ENCODE assay signal across 1 cellular context in genomic region chr5:67002832-67003231, GRCh38.
TF ChIP-seq lines count a peak whose summit lies in the region.

No MANE protein-coding gene starts in this region.

TF ChIP-seq in GM23338, 12 proteins besides CTCF, POLR2A, EP300 and RAD21 (continued from another document):
- TF ChIP-seq ZNF462 (CRISPR knock-in tag; IDR thresholded peaks at IDR 0.05) (no peak), EZH2 (IDR thresholded peaks at IDR 0.05; ENCODE audit: low read depth, unreplicated experiment) (no peak), JUNB (IDR thresholded peaks at IDR 0.05; ENCODE audit: unreplicated experiment) (no peak), CREB1 (CRISPR knock-in tag; IDR thresholded peaks at IDR 0.05; ENCODE audit: low read depth) (no peak), REST (IDR thresholded peaks at IDR 0.05; ENCODE audit: unreplicated experiment) (no peak)
